ENCODE assay signal across 9 cellular contexts in genomic region chr1:65001238-65001792, GRCh38. TPM values are rescaled to one million over a fixed set of nuclear protein-coding genes. Genes with fewer than 3 reads are reported as not detected.
DNase-seq lines count a peak whose midpoint lies in the region; TF ChIP-seq lines count a peak whose summit lies in the region.
"Had no signal": no experiment of that assay in that cellular context is flagged by ENCODE, and none has a peak within 500 bp of the region (broad histone marks: within the 10 kb centered on the region; RNA-seq: fewer than 3 reads in every experiment).

No MANE protein-coding gene starts in this region.

- H3K9me3 ChIP-seq in Peyer's patch (no peaks in the 10 kb centered on the region), hepatocyte (ENCODE audit: low read depth) (no peaks in the 10 kb centered on the region), OCI-LY7 (ENCODE audit: low read length) (0 out of 2 replicates have a peak, but pooled peaks cover 6% of the 10 kb centered on the region)

- no TSS peak for BruUV-seq in OCI-LY7 (replicated peaks; lab: Mats Ljungman, UMichigan)

- TF ChIP-seq CTCF in Peyer's patch (IDR thresholded peaks at IDR 0.05) (no peak), hepatocyte (IDR thresholded peaks at IDR 0.05; ENCODE audit: poor library complexity) (no peak), OCI-LY7 (conservative IDR thresholded peaks at IDR 0.05; ENCODE audit: low read length) (no peak)

- DNase-seq in AG08396 (ENCODE audit: low spot score), result peak; percentile 76
- peak; percentile 57 to 85 (median 77) for DNase-seq in Peyer's patch
- DNase-seq in activated naive CD4-positive, alpha-beta T cell treated with anti-CD3 and anti-CD28 coated beads, Interleukin-2, amount 50 U/mL, for 16 hours, result peak; percentile 78
- peak; percentile 55 for DNase-seq in hepatocyte (ENCODE audit: low spot score)
- DNase-seq in stimulated activated CD4-positive, alpha-beta T cell treated with anti-CD3 and anti-CD28 coated beads, Interleukin-1b, Interleukin-23, amount 100 ng/mL, for 1 hour (ENCODE audit: low read depth in 2 of 2), result peak; percentile 24 to 55
- no peak for DNase-seq in OCI-LY7 (ENCODE audit: low spot score)
- DNase-seq in GOT3 (lab: John Stamatoyannopoulos, UW), result no peak
- no peak for DNase-seq in NCI-H2029 treated with DMSO at 0.1 percent for 48 hours (lab: John Stamatoyannopoulos, UW)
- DNase-seq: DND-41 had no signal

- no peaks in the 10 kb centered on the region for H3K27me3 ChIP-seq in Peyer's patch
- H3K27me3 ChIP-seq in hepatocyte, result peaks cover 23% of the 10 kb centered on the region

- H3K36me3 ChIP-seq in Peyer's patch (no peaks in the 10 kb centered on the region), hepatocyte (replicated peaks; ENCODE audit: insufficient read depth, low read depth) (no peaks in the 10 kb centered on the region), OCI-LY7 (ENCODE audit: insufficient read depth, low read length) (no peaks in the 10 kb centered on the region)

- H3K9me2 ChIP-seq in hepatocyte (replicated peaks; ENCODE audit: insufficient read depth), result no peaks in the 10 kb centered on the region
- H3K9me2 ChIP-seq in OCI-LY7 (ENCODE audit: insufficient read depth, low read length), result no peaks in the 10 kb centered on the region

- H3K4me3 ChIP-seq in Peyer's patch (peak overlapping the region in 2 of 4 donors; percentile 8), hepatocyte (no peak overlapping the region), OCI-LY7 (ENCODE audit: low read depth, low read length, poor library complexity, severe bottlenecking) (no peak overlapping the region)

- H4K20me1 ChIP-seq in hepatocyte (ENCODE audit: insufficient read depth, poor library complexity, severe bottlenecking) (no peaks in the 10 kb centered on the region), OCI-LY7 (ENCODE audit: insufficient read depth, low read length) (no peaks in the 10 kb centered on the region)

- TF ChIP-seq POLR2A in Peyer's patch (IDR thresholded peaks at IDR 0.05), result no peak

- peaks cover 0 to 8% (median 7%) of the 10 kb centered on the region in 4 donors for H3K4me1 ChIP-seq in Peyer's patch
- H3K4me1 ChIP-seq in hepatocyte (ENCODE audit: insufficient read depth), result peaks cover 6% of the 10 kb centered on the region
- H3K4me1 ChIP-seq in OCI-LY7 (ENCODE audit: insufficient read depth, low read length, poor library complexity, severe bottlenecking), result peaks cover 6% of the 10 kb centered on the region

- peak overlapping the region; percentile 58 to 88 (median 74) for H3K27ac ChIP-seq in Peyer's patch
- H3K27ac ChIP-seq in hepatocyte, result no peak overlapping the region
- no peak overlapping the region for H3K27ac ChIP-seq in OCI-LY7 (ENCODE audit: low read depth, low read length, poor library complexity, severe bottlenecking)

- POLR2A ChIA-PET in OCI-LY7 (lab: Charles Lee), result no interaction called here

- peak overlapping the region; percentile 33 for H2AFZ ChIP-seq in hepatocyte
- H2AFZ ChIP-seq in OCI-LY7 (ENCODE audit: low read length), result no peak overlapping the region

- 28% methylated on average over 18 of the region's 18 CpGs for WGBS in hepatocyte (ENCODE audit: low lambda C conversion rate, missing lambda C conversion rate)

- H3K4me2 ChIP-seq in hepatocyte (peak overlapping the region; percentile 92), OCI-LY7 (ENCODE audit: low read length) (no peak overlapping the region)

- intact Hi-C loops in OCI-LY7 (cut with micrococcal nuclease; ENCODE audit: unreplicated experiment), result no loop called here

- no peaks in the 10 kb centered on the region for H3K79me2 ChIP-seq in hepatocyte
- H3K79me2 ChIP-seq in OCI-LY7 (ENCODE audit: insufficient read depth, low read depth, low read length), result no peaks in the 10 kb centered on the region

- CTCF ChIA-PET in OCI-LY7 (lab: Charles Lee; ENCODE audit: unreplicated experiment), result interaction anchor here (0.8 kb wide), 1 partner anchor 13 kb away, joined by 3 read pairs; no protein-coding TSS in a partner anchor

RNA-seq across cellular contexts. Expression of gene JAK1, which starts 35.0 kb away (rescaled TPM):
- total RNA-seq in Peyer's patch, result 100 to 1,000 TPM; 116 to 251 (median 126) TPM
- 102 and 104 TPM in 2 replicates for total RNA-seq in hepatocyte
- polyA plus RNA-seq in hepatocyte, result 60.2 and 63.5 TPM in 2 replicates
- total RNA-seq in OCI-LY7 (2014; rRNA removed; shearing (Covaris generic)), result 66.9 and 72.6 TPM in 2 replicates
- total RNA-seq in OCI-LY7 (2022), result 86.8 and 106 TPM in 2 replicates

Comparison
In these comparisons a context has a peak if more than half of its experiments do, and no peak if none do; other contexts are left out.
1. DNase-seq: peak in AG08396 (single experiment), Peyer's patch (3 of 3), activated naive CD4-positive, alpha-beta T cell treated with anti-CD3 and anti-CD28 coated beads, Interleukin-2, amount 50 U/mL, for 16 hours (single experiment), hepatocyte (single experiment) and stimulated activated CD4-positive, alpha-beta T cell treated with anti-CD3 and anti-CD28 coated beads, Interleukin-1b, Interleukin-23, amount 100 ng/mL, for 1 hour (2 of 2); none in OCI-LY7 (single experiment), GOT3 (single experiment) and NCI-H2029 treated with DMSO at 0.1 percent for 48 hours (single experiment).
2. H3K27ac ChIP-seq: peak in Peyer's patch (4 of 4); none in hepatocyte (single experiment) and OCI-LY7 (single experiment).